In genomic region chr14:83827383-83827782, GRCh38 we compare ENCODE assay signal across 16 cellular contexts.
"Had no signal": no experiment of that assay in that cellular context is flagged by ENCODE, and none has a peak within 500 bp of the region (broad histone marks: within the 10 kb centered on the region; RNA-seq: fewer than 3 reads in every experiment).

No MANE protein-coding gene starts in this region.

- H3K4me1 ChIP-seq: right lobe of liver, spleen, transverse colon had no signal

- H3K9me3 ChIP-seq: gastrocnemius medialis, right lobe of liver, transverse colon had no signal

- H3K36me3 Mint-ChIP-seq: activated CD8-positive, alpha-beta memory T cell treated with anti-CD3 and anti-CD28 coated beads, Interleukin-2, amount 10 ng/mL, durations not matched to agents 7 days and 5 days; activated naive CD8-positive, alpha-beta T cell treated with anti-CD3 and anti-CD28 coated beads, Interleukin-2, amount 10 ng/mL, durations not matched to agents 7 days and 5 days; naive B cell; stimulated activated memory B cell treated with anti-CD40 and anti-IgM and Interleukin-4, amounts not matched to agents 10 μg/mL and 1 μg/mL and 100 μg/mL, for 72 hours had no signal

- H3K36me3 ChIP-seq: gastrocnemius medialis, heart right ventricle, right lobe of liver, spleen, transverse colon had no signal

- H3K27ac Mint-ChIP-seq: activated CD8-positive, alpha-beta memory T cell treated with anti-CD3 and anti-CD28 coated beads, Interleukin-2, amount 10 ng/mL, durations not matched to agents 7 days and 5 days; activated naive CD8-positive, alpha-beta T cell treated with anti-CD3 and anti-CD28 coated beads, Interleukin-2, amount 10 ng/mL, durations not matched to agents 7 days and 5 days; activated T-cell treated with anti-CD3 and anti-CD28 coated beads, Interleukin-2, amount 50 U/mL, for 72 hours; naive B cell; progenitor cell of endocrine pancreas; stimulated activated memory B cell treated with anti-CD40 and anti-IgM and Interleukin-4, amounts not matched to agents 10 μg/mL and 1 μg/mL and 100 μg/mL, for 72 hours had no signal

- H3K4me3 Mint-ChIP-seq: activated CD8-positive, alpha-beta memory T cell treated with anti-CD3 and anti-CD28 coated beads, Interleukin-2, amount 10 ng/mL, durations not matched to agents 7 days and 5 days; activated naive CD8-positive, alpha-beta T cell treated with anti-CD3 and anti-CD28 coated beads, Interleukin-2, amount 10 ng/mL, durations not matched to agents 7 days and 5 days; activated T-cell treated with anti-CD3 and anti-CD28 coated beads, Interleukin-2, amount 50 U/mL, for 72 hours; naive B cell; stimulated activated memory B cell treated with anti-CD40 and anti-IgM and Interleukin-4, amounts not matched to agents 10 μg/mL and 1 μg/mL and 100 μg/mL, for 72 hours had no signal

- H3K4me3 ChIP-seq: right lobe of liver, spleen, transverse colon had no signal

- FAIRE-seq: astrocyte, keratinocyte had no signal

- H3K27me3 ChIP-seq: gastrocnemius medialis, heart right ventricle, right lobe of liver, spleen, transverse colon had no signal

- H3K27ac ChIP-seq: gastrocnemius medialis, heart right ventricle, right lobe of liver, spleen, transverse colon had no signal

- DNase-seq: activated CD8-positive, alpha-beta memory T cell treated with anti-CD3 and anti-CD28 coated beads, Interleukin-2, amount 10 ng/mL, durations not matched to agents 7 days and 5 days; activated naive CD8-positive, alpha-beta T cell treated with anti-CD3 and anti-CD28 coated beads, Interleukin-2, amount 10 ng/mL, durations not matched to agents 7 days and 5 days; activated T-cell treated with anti-CD3 and anti-CD28 coated beads, Interleukin-2, amount 50 U/mL, for 72 hours; gastrocnemius medialis; heart right ventricle; left ventricle myocardium superior; midbrain; naive B cell; right lobe of liver; spleen; stimulated activated CD4-positive, alpha-beta T cell treated with anti-CD3 and anti-CD28 coated beads, Interleukin-1b, Interleukin-23, amount 100 ng/mL, for 48 hours; transverse colon had no signal

- ATAC-seq: activated CD8-positive, alpha-beta memory T cell treated with anti-CD3 and anti-CD28 coated beads, Interleukin-2, amount 10 ng/mL, durations not matched to agents 7 days and 5 days; activated T-cell treated with anti-CD3 and anti-CD28 coated beads, Interleukin-2, amount 50 U/mL, for 72 hours; gastrocnemius medialis; heart right ventricle; left ventricle myocardium superior; right lobe of liver; stimulated activated memory B cell treated with anti-CD40 and anti-IgM and Interleukin-4, amounts not matched to agents 10 μg/mL and 1 μg/mL and 100 μg/mL, for 72 hours had no signal

- H3K4me1 Mint-ChIP-seq: activated CD8-positive, alpha-beta memory T cell treated with anti-CD3 and anti-CD28 coated beads, Interleukin-2, amount 10 ng/mL, durations not matched to agents 7 days and 5 days; activated naive CD8-positive, alpha-beta T cell treated with anti-CD3 and anti-CD28 coated beads, Interleukin-2, amount 10 ng/mL, durations not matched to agents 7 days and 5 days; naive B cell; stimulated activated memory B cell treated with anti-CD40 and anti-IgM and Interleukin-4, amounts not matched to agents 10 μg/mL and 1 μg/mL and 100 μg/mL, for 72 hours had no signal

- H3K27me3 Mint-ChIP-seq: activated CD8-positive, alpha-beta memory T cell treated with anti-CD3 and anti-CD28 coated beads, Interleukin-2, amount 10 ng/mL, durations not matched to agents 7 days and 5 days; activated naive CD8-positive, alpha-beta T cell treated with anti-CD3 and anti-CD28 coated beads, Interleukin-2, amount 10 ng/mL, durations not matched to agents 7 days and 5 days; naive B cell; stimulated activated memory B cell treated with anti-CD40 and anti-IgM and Interleukin-4, amounts not matched to agents 10 μg/mL and 1 μg/mL and 100 μg/mL, for 72 hours had no signal
